Comparison of ENCODE assay signal across 1 cellular context in the genomic region with DNA sequence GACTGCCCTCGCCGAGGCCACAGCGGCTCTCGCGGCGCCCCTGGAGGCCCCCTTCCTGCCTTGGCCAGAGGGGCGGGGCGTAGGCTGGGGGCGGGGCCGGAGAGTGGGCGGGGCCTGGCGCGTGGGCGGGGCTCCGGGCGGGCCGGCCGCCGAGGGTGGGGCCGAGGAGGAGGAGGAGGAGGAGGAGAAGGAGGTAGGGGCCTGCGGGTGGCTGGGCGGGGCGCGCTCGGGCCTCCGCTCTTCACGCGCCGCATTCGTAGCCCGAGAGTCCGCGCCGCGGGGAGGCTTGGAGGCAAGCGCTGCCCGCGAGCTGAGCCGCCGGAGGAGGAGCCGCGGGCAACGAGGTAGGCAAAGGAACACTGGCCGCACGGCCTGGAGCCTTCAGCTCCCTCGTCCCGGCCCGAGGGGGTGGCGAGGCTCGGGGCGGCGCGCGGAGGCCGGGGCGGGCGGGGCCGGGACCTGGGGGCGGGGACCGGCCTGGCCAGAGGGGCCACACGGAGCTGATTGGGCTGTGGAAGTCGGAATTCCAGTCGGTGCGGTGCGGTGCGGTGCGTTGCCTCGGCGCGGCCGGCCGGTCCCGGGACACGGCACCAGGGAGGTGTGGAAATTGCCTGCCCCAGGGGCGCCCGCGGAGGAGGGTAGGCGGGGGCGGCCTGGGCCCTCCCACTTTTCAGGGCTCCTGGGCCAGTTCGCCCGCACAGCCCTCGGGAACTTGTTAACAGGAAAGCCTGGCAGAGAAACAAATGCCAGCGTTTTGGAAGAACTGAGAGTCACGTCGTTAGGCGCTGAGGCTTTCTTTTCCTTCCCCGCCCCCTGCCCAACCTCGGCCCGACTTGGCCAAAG.
A peak's percentile ranks its signal among the peaks of the same experiment; 100 is the strongest.
TF ChIP-seq lines count a peak whose summit lies in the region.

A gene with protein sequence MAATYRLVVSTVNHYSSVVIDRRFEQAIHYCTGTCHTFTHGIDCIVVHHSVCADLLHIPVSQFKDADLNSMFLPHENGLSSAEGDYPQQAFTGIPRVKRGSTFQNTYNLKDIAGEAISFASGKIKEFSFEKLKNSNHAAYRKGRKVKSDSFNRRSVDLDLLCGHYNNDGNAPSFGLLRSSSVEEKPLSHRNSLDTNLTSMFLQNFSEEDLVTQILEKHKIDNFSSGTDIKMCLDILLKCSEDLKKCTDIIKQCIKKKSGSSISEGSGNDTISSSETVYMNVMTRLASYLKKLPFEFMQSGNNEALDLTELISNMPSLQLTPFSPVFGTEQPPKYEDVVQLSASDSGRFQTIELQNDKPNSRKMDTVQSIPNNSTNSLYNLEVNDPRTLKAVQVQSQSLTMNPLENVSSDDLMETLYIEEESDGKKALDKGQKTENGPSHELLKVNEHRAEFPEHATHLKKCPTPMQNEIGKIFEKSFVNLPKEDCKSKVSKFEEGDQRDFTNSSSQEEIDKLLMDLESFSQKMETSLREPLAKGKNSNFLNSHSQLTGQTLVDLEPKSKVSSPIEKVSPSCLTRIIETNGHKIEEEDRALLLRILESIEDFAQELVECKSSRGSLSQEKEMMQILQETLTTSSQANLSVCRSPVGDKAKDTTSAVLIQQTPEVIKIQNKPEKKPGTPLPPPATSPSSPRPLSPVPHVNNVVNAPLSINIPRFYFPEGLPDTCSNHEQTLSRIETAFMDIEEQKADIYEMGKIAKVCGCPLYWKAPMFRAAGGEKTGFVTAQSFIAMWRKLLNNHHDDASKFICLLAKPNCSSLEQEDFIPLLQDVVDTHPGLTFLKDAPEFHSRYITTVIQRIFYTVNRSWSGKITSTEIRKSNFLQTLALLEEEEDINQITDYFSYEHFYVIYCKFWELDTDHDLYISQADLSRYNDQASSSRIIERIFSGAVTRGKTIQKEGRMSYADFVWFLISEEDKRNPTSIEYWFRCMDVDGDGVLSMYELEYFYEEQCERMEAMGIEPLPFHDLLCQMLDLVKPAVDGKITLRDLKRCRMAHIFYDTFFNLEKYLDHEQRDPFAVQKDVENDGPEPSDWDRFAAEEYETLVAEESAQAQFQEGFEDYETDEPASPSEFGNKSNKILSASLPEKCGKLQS (N-terminal part only) (plus strand): TSS at position 223 of the 843 bp plus-strand sequence. CDS start 35,771 bp downstream, outside the sequence.

TF ChIP-seq in GM23338, 12 proteins besides CTCF, POLR2A, EP300 and RAD21 (continued from another document):
- TF ChIP-seq, protein P1, sequence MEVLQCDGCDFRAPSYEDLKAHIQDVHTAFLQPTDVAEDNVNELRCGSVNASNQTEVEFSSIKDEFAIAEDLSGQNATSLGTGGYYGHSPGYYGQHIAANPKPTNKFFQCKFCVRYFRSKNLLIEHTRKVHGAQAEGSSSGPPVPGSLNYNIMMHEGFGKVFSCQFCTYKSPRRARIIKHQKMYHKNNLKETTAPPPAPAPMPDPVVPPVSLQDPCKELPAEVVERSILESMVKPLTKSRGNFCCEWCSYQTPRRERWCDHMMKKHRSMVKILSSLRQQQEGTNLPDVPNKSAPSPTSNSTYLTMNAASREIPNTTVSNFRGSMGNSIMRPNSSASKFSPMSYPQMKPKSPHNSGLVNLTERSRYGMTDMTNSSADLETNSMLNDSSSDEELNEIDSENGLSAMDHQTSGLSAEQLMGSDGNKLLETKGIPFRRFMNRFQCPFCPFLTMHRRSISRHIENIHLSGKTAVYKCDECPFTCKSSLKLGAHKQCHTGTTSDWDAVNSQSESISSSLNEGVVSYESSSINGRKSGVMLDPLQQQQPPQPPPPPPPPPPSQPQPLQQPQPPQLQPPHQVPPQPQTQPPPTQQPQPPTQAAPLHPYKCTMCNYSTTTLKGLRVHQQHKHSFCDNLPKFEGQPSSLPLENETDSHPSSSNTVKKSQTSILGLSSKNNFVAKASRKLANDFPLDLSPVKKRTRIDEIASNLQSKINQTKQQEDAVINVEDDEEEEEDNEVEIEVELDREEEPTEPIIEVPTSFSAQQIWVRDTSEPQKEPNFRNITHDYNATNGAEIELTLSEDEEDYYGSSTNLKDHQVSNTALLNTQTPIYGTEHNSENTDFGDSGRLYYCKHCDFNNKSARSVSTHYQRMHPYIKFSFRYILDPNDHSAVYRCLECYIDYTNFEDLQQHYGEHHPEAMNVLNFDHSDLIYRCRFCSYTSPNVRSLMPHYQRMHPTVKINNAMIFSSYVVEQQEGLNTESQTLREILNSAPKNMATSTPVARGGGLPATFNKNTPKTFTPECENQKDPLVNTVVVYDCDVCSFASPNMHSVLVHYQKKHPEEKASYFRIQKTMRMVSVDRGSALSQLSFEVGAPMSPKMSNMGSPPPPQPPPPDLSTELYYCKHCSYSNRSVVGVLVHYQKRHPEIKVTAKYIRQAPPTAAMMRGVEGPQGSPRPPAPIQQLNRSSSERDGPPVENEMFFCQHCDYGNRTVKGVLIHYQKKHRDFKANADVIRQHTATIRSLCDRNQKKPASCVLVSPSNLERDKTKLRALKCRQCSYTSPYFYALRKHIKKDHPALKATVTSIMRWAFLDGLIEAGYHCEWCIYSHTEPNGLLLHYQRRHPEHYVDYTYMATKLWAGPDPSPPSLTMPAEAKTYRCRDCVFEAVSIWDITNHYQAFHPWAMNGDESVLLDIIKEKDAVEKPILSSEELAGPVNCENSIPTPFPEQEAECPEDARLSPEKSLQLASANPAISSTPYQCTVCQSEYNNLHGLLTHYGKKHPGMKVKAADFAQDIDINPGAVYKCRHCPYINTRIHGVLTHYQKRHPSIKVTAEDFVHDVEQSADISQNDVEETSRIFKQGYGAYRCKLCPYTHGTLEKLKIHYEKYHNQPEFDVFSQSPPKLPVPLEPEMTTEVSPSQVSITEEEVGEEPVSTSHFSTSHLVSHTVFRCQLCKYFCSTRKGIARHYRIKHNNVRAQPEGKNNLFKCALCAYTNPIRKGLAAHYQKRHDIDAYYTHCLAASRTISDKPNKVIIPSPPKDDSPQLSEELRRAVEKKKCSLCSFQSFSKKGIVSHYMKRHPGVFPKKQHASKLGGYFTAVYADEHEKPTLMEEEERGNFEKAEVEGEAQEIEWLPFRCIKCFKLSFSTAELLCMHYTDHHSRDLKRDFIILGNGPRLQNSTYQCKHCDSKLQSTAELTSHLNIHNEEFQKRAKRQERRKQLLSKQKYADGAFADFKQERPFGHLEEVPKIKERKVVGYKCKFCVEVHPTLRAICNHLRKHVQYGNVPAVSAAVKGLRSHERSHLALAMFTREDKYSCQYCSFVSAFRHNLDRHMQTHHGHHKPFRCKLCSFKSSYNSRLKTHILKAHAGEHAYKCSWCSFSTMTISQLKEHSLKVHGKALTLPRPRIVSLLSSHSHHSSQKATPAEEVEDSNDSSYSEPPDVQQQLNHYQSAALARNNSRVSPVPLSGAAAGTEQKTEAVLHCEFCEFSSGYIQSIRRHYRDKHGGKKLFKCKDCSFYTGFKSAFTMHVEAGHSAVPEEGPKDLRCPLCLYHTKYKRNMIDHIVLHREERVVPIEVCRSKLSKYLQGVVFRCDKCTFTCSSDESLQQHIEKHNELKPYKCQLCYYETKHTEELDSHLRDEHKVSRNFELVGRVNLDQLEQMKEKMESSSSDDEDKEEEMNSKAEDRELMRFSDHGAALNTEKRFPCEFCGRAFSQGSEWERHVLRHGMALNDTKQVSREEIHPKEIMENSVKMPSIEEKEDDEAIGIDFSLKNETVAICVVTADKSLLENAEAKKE (CRISPR knock-in tag; IDR thresholded peaks at IDR 0.05) = no peak
- no peak for TF ChIP-seq JUNB (IDR thresholded peaks at IDR 0.05; ENCODE audit: unreplicated experiment)
- no peak for TF ChIP-seq NANOG (IDR thresholded peaks at IDR 0.05; ENCODE audit: borderline replicate concordance)
- TF ChIP-seq EZH2phosphoT487 (IDR thresholded peaks at IDR 0.05; ENCODE audit: unreplicated experiment) = no peak
- TF ChIP-seq, protein P2, sequence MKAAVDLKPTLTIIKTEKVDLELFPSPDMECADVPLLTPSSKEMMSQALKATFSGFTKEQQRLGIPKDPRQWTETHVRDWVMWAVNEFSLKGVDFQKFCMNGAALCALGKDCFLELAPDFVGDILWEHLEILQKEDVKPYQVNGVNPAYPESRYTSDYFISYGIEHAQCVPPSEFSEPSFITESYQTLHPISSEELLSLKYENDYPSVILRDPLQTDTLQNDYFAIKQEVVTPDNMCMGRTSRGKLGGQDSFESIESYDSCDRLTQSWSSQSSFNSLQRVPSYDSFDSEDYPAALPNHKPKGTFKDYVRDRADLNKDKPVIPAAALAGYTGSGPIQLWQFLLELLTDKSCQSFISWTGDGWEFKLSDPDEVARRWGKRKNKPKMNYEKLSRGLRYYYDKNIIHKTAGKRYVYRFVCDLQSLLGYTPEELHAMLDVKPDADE (IDR thresholded peaks at IDR 0.05) = no peak
- TF ChIP-seq CREB1 (CRISPR knock-in tag; IDR thresholded peaks at IDR 0.05; ENCODE audit: low read depth) = 0 out of 2 replicates have a peak, but pooled peaks have one; percentile 2
- no peak for TF ChIP-seq ZNF114 (CRISPR knock-in tag; IDR thresholded peaks at IDR 0.05)
- no peak for TF ChIP-seq STAT1 (IDR thresholded peaks at IDR 0.05; ENCODE audit: unreplicated experiment)
- TF ChIP-seq POLR2AphosphoS5 (IDR thresholded peaks at IDR 0.05; ENCODE audit: low read depth) = peak; percentile 60
- TF ChIP-seq, protein P3, sequence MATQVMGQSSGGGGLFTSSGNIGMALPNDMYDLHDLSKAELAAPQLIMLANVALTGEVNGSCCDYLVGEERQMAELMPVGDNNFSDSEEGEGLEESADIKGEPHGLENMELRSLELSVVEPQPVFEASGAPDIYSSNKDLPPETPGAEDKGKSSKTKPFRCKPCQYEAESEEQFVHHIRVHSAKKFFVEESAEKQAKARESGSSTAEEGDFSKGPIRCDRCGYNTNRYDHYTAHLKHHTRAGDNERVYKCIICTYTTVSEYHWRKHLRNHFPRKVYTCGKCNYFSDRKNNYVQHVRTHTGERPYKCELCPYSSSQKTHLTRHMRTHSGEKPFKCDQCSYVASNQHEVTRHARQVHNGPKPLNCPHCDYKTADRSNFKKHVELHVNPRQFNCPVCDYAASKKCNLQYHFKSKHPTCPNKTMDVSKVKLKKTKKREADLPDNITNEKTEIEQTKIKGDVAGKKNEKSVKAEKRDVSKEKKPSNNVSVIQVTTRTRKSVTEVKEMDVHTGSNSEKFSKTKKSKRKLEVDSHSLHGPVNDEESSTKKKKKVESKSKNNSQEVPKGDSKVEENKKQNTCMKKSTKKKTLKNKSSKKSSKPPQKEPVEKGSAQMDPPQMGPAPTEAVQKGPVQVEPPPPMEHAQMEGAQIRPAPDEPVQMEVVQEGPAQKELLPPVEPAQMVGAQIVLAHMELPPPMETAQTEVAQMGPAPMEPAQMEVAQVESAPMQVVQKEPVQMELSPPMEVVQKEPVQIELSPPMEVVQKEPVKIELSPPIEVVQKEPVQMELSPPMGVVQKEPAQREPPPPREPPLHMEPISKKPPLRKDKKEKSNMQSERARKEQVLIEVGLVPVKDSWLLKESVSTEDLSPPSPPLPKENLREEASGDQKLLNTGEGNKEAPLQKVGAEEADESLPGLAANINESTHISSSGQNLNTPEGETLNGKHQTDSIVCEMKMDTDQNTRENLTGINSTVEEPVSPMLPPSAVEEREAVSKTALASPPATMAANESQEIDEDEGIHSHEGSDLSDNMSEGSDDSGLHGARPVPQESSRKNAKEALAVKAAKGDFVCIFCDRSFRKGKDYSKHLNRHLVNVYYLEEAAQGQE (IDR thresholded peaks at IDR 0.05; ENCODE audit: unreplicated experiment) = no peak
- TF ChIP-seq EZH2 (IDR thresholded peaks at IDR 0.05; ENCODE audit: low read depth, unreplicated experiment) = no peak
TF ChIP-seq in GM23338: peak in this region for 2.
